Comparison of ENCODE assay signal across 7 cellular contexts in the genomic region with DNA sequence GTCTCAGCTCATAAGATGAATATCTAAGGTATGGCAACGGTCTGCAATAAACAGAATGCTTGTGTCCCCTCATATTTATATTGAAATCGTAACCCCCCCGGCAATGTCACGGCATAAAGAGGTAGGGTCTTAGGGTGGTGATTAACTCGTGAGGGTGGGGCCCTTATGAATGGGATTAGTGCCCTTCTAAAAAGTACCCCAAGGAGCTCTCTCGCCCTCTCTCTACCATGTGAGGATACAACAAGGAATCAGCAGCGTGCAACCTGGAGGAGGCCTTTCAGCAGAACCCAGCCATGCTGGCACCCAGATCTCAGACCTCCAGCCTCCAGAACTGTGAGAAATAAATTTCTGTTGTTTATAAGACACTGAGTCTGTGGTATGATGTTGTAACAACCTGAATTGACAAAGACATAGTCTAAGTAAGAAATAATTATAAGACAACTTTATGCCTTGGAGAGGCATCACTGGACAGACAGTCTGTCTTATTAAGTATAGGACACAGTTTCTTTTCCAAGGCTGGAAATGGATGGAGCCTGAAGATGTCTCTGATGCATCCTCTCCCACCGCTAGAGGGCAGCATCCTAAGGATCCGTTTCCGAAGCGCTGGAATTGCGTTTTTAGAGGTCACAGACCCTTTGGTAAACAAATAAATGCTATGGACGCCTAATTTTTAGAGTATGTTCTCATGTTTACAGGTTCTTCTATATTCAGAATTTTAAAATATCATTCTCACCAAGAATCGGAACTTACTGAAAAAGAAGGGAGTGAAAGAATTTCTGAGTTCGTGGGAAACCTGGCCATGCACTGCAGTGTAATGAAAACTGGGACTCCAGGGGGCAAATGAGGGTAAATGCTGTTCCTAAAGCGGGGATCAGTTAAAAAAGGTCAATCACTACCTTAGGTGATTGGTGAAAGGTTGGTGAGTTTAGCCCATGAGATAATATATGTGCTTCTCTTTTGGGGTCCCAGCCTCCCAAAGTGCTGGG. TPM values are rescaled to one million over a fixed set of nuclear protein-coding genes. Genes with fewer than 3 reads are reported as not detected.
DNase-seq lines count a peak whose midpoint lies in the region; ATAC-seq, FAIRE-seq and TF ChIP-seq lines count a peak whose summit lies in the region.

No MANE protein-coding gene starts in this region.

- H3K27me3 Mint-ChIP-seq in activated B cell treated with CpG ODN at 0.5 μM for 24 hours (peaks cover 10% of the 10 kb centered on the region), neural progenitor cell (ENCODE audit: insufficient read depth, low read depth) (peaks cover 14% of the 10 kb centered on the region)

- peak; percentile 37; the same call in 1 of the 2 replicates for TF ChIP-seq CTCF in KMS-11 (conservative IDR thresholded peaks at IDR 0.05; ENCODE audit: low read depth, low read length)
- TF ChIP-seq CTCF in activated B cell treated with CpG ODN at 0.5 μM for 24 hours (IDR thresholded peaks at IDR 0.05), result peak; percentile 37
- TF ChIP-seq CTCF in neural progenitor cell (IDR thresholded peaks at IDR 0.05), result peak; percentile 86

- POLR2A ChIA-PET in activated B cell treated with CpG ODN at 0.5 μM for 24 hours (lab: Charles Lee), result no interaction called here

- no peak for DNase-seq in activated B cell treated with CpG ODN at 0.5 μM for 24 hours
- DNase-seq in erythroblast (lab: John Stamatoyannopoulos, UW), result peak; percentile 25 to 67
- DNase-seq in neural progenitor cell (ENCODE audit: low spot score), result peak; percentile 83
- no peak for DNase-seq in frontal cortex (ENCODE audit: low spot score in 2 of 2)
- no peak for DNase-seq in NCI-H1048 (lab: John Stamatoyannopoulos, UW)

- H3K27ac Mint-ChIP-seq in activated B cell treated with CpG ODN at 0.5 μM for 24 hours, result no peak overlapping the region
- H3K27ac Mint-ChIP-seq in neural progenitor cell, result no peak overlapping the region

- H3K27ac ChIP-seq in KMS-11, result no peak overlapping the region
- no peak overlapping the region for H3K27ac ChIP-seq in neural progenitor cell

- H3K27me3 ChIP-seq in KMS-11 (ENCODE audit: insufficient read depth, low read depth), result no peaks in the 10 kb centered on the region
- H3K27me3 ChIP-seq in neural progenitor cell, result no peaks in the 10 kb centered on the region

- H3K4me2 ChIP-seq in KMS-11, result no peak overlapping the region; the same call in 1 of the 2 replicates
- no peak overlapping the region for H3K4me2 ChIP-seq in neural progenitor cell

- H3K36me3 ChIP-seq in KMS-11 (ENCODE audit: insufficient read depth) (no peaks in the 10 kb centered on the region), neural progenitor cell (no peaks in the 10 kb centered on the region)

- TF ChIP-seq POLR2A in erythroblast (IDR thresholded peaks at IDR 0.05; ENCODE audit: low read length), result no peak

- peaks cover 5% of the 10 kb centered on the region for H3K9me3 Mint-ChIP-seq in activated B cell treated with CpG ODN at 0.5 μM for 24 hours
- H3K9me3 Mint-ChIP-seq in neural progenitor cell, result peaks cover 4% of the 10 kb centered on the region

- no peaks in the 10 kb centered on the region for H3K36me3 Mint-ChIP-seq in activated B cell treated with CpG ODN at 0.5 μM for 24 hours (ENCODE audit: low read depth)
- H3K36me3 Mint-ChIP-seq in neural progenitor cell, result no peaks in the 10 kb centered on the region

- no peaks in the 10 kb centered on the region for H3K79me2 ChIP-seq in KMS-11 (ENCODE audit: insufficient read depth, low read depth)
- H3K79me2 ChIP-seq in neural progenitor cell (ENCODE audit: low read depth), result no peaks in the 10 kb centered on the region

- CTCF ChIA-PET in activated B cell treated with CpG ODN at 0.5 μM for 24 hours (lab: Charles Lee), result interaction anchor here (0.7 to 1.4 kb wide), 3 partner anchors 38 to 79 kb away, joined by 3 to 7 read pairs (median 3); no protein-coding TSS in a partner anchor

- peaks cover 8% of the 10 kb centered on the region for H3F3A ChIP-seq in neural progenitor cell (ENCODE audit: low read depth)

- H3K4me3 Mint-ChIP-seq in activated B cell treated with CpG ODN at 0.5 μM for 24 hours (no peak overlapping the region), neural progenitor cell (no peak overlapping the region)

- no peak overlapping the region for H2AFZ ChIP-seq in KMS-11 (ENCODE audit: low read depth)
- no peak overlapping the region for H2AFZ ChIP-seq in neural progenitor cell (replicated peaks)

- ATAC-seq in activated B cell treated with CpG ODN at 0.5 μM for 24 hours (ENCODE audit: low read depth), result no peak

- H3K9ac ChIP-seq in KMS-11, result no peak overlapping the region
- H3K9ac ChIP-seq in neural progenitor cell, result no peak overlapping the region

- no peaks in the 10 kb centered on the region for H3K4me1 Mint-ChIP-seq in activated B cell treated with CpG ODN at 0.5 μM for 24 hours
- H3K4me1 Mint-ChIP-seq in neural progenitor cell, result peaks cover 8% of the 10 kb centered on the region

- FAIRE-seq in G401.6 (lab: Jason Lieb, UNC), result peak; percentile 70
- FAIRE-seq in frontal cortex (lab: Jason Lieb, UNC), result no peak

- H3K4me3 ChIP-seq in KMS-11 (IDR thresholded peaks at IDR 0.05; ENCODE audit: insufficient read depth, low read depth, low read length), result no peak overlapping the region
- H3K4me3 ChIP-seq in neural progenitor cell, result no peak overlapping the region

- H3K4me1 ChIP-seq in KMS-11 (ENCODE audit: low read depth, poor library complexity, severe bottlenecking) (peaks cover 54% of the 10 kb centered on the region), neural progenitor cell (peaks cover 4% of the 10 kb centered on the region)

- H4K20me1 ChIP-seq in KMS-11 (ENCODE audit: insufficient read depth) (no peaks in the 10 kb centered on the region), neural progenitor cell (ENCODE audit: low read depth) (no peaks in the 10 kb centered on the region)

- H3K9me3 ChIP-seq in neural progenitor cell (ENCODE audit: low read depth), result no peaks in the 10 kb centered on the region

- intact Hi-C loops in activated B cell treated with CpG ODN at 0.5 μM for 24 hours (cut with micrococcal nuclease), result loop anchor here (2.0 to 5.0 kb wide), 3 partner anchors 79 to 323 kb away; no protein-coding TSS in a partner anchor

RNA-seq across cellular contexts. Expression of a gene that starts 13.3 kb away (rescaled TPM):
- total RNA-seq in activated B cell treated with CpG ODN at 0.5 μM for 24 hours, result not detected in 2 replicates
- not detected in 2 replicates for total RNA-seq in neural progenitor cell (ENCODE audit: low replicate concordance)
- not detected for total RNA-seq in frontal cortex

RNA-seq across cellular contexts. Expression of a gene that starts 27.6 kb away (rescaled TPM):
- total RNA-seq in activated B cell treated with CpG ODN at 0.5 μM for 24 hours (not detected in 2 replicates), neural progenitor cell (ENCODE audit: low replicate concordance) (not detected in 2 replicates), frontal cortex (not detected)

Comparison
In these comparisons a context has a peak if more than half of its experiments do, and no peak if none do; other contexts are left out.
1. DNase-seq: peak in erythroblast (2 of 2) and neural progenitor cell (single experiment); none in activated B cell treated with CpG ODN at 0.5 μM for 24 hours (single experiment), frontal cortex (0 of 2) and NCI-H1048 (single experiment).
2. Peak in every context shown above with its lines, with median percentiles within 50 percentile points of each other: CTCF ChIP-seq.